9 cellular contexts compared by ENCODE assay signal in genomic region chr5:175846332-175846731, GRCh38. TPM values are rescaled to one million over a fixed set of nuclear protein-coding genes. Genes with fewer than 3 reads are reported as not detected.
"Had no signal": no experiment of that assay in that cellular context is flagged by ENCODE, and none has a peak within 500 bp of the region (broad histone marks: within the 10 kb centered on the region; RNA-seq: fewer than 3 reads in every experiment).

No MANE protein-coding gene starts in this region.

- H3K4me3 ChIP-seq: GM12878 had no signal

- DNase-seq: GDM1, GF-D8 had no signal

- ATAC-seq: GM12878 had no signal

- FAIRE-seq: G401.6, GM12878, GM12891, GM12892, GM18507, GM19239 had no signal

RNA-seq across cellular contexts. Expression of gene CPLX2, which starts 25.0 kb away (rescaled TPM):
- total RNA-seq: G401 had no signal
